Comparison of ENCODE assay signal across 12 cellular contexts in the genomic region with DNA sequence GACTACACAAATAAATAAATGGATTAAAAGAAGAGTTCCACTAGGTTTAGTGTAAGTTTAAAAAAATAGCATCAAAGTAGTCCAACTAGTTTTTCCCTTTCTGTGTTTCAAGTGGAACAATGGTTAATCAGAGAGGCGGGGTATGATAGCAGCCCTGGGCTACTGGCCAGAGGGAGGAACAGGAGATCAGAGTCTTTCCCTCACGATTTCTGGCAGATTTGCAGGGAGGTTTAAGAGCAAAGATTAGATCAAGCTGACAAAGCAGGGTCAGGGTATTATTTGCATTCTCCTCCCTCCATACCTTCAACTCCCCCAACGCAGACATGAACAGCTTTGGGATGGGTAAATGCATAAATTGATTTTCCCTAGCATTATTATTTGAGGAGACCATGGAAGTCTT.
A peak's percentile ranks its signal among the peaks of the same experiment; 100 is the strongest.
DNase-seq lines count a peak whose midpoint lies in the region; ATAC-seq, FAIRE-seq and TF ChIP-seq lines count a peak whose summit lies in the region.
"Had no signal": no experiment of that assay in that cellular context is flagged by ENCODE, and none has a peak within 500 bp of the region (broad histone marks: within the 10 kb centered on the region; RNA-seq: fewer than 3 reads in every experiment).

No MANE protein-coding gene starts in this region.

- H3K4me3 ChIP-seq in fibroblast of pulmonary artery (replicated peaks; ENCODE audit: low read depth, low read length) (no peak overlapping the region), pancreas (no peak overlapping the region)
- H3K4me3 ChIP-seq: HAP-1, lower lobe of right lung had no signal

- H3K36me3 Mint-ChIP-seq in activated T-helper 2 cell treated with anti-CD3 and anti-CD28 coated beads, Interferon-gamma antibody, Interleukin-2, Interleukin-4, amounts not matched to agents 10 μg/mL and 5 μg/mL and 100 μg/mL, durations not matched to agents 14 hours and 24 hours and 36 hours (ENCODE audit: low read depth), result no peaks in the 10 kb centered on the region

- no peak overlapping the region for H3K27ac ChIP-seq in pancreas
- H3K27ac ChIP-seq: lower lobe of right lung had no signal

- no peaks in the 10 kb centered on the region for H3K27me3 ChIP-seq in pancreas

- no peaks in the 10 kb centered on the region for H3K4me1 ChIP-seq in pancreas
- H3K4me1 ChIP-seq: HAP-1 had no signal

- no peak for TF ChIP-seq CTCF in fibroblast of pulmonary artery (IDR thresholded peaks at IDR 0.05; ENCODE audit: low read length, missing control alignments)
- TF ChIP-seq CTCF in pancreas (IDR thresholded peaks at IDR 0.05), result no peak
- no peak for TF ChIP-seq CTCF in omental fat pad (IDR thresholded peaks at IDR 0.05)

- H3K27ac Mint-ChIP-seq in activated T-helper 2 cell treated with anti-CD3 and anti-CD28 coated beads, Interferon-gamma antibody, Interleukin-2, Interleukin-4, amounts not matched to agents 10 μg/mL and 5 μg/mL and 100 μg/mL, durations not matched to agents 14 hours and 24 hours and 36 hours, result no peak overlapping the region

- peak; percentile 9 for FAIRE-seq in pancreas (lab: Jason Lieb, UNC)

- ATAC-seq in pancreas, result peak; percentile 60 to 77 (median 68)
- ATAC-seq in omental fat pad (ENCODE audit: low FRiP score), result no peak

- H3K27me3 Mint-ChIP-seq in activated T-helper 2 cell treated with anti-CD3 and anti-CD28 coated beads, Interferon-gamma antibody, Interleukin-2, Interleukin-4, amounts not matched to agents 10 μg/mL and 5 μg/mL and 100 μg/mL, durations not matched to agents 14 hours and 24 hours and 36 hours (ENCODE audit: low read depth), result no peaks in the 10 kb centered on the region

- H3K4me3 Mint-ChIP-seq in activated T-helper 2 cell treated with anti-CD3 and anti-CD28 coated beads, Interferon-gamma antibody, Interleukin-2, Interleukin-4, amounts not matched to agents 10 μg/mL and 5 μg/mL and 100 μg/mL, durations not matched to agents 14 hours and 24 hours and 36 hours (ENCODE audit: low read depth), result no peak overlapping the region

- peak; percentile 24 for DNase-seq in COLO829 (ENCODE audit: low spot score)
- peak; percentile 33 for DNase-seq in M059J (ENCODE audit: low read depth)
- DNase-seq in fibroblast of pulmonary artery (ENCODE audit: low read depth), result peak; percentile 47
- peak in 1 of 6 donors; percentile 20 for DNase-seq in pancreas
- DNase-seq in omental fat pad (ENCODE audit: low spot score), result no peak
- DNase-seq in putamen (ENCODE audit: low spot score), result no peak
- DNase-seq in stimulated activated naive CD4-positive, alpha-beta T cell (lab: John Stamatoyannopoulos, UW), result no peak
- DNase-seq in activated T-helper 2 cell treated with anti-CD3 and anti-CD28 coated beads, Interferon-gamma antibody, Interleukin-2, Interleukin-4, amounts not matched to agents 10 μg/mL and 5 μg/mL and 100 μg/mL, durations not matched to agents 14 hours and 24 hours and 36 hours (ENCODE audit: low spot score), result no peak
- DNase-seq: activated gamma-delta T cell treated with Interleukin-2 at 50 U/mL for 16 hours, lower lobe of right lung, NCI-H1048 had no signal

- H3K9me3 Mint-ChIP-seq in activated T-helper 2 cell treated with anti-CD3 and anti-CD28 coated beads, Interferon-gamma antibody, Interleukin-2, Interleukin-4, amounts not matched to agents 10 μg/mL and 5 μg/mL and 100 μg/mL, durations not matched to agents 14 hours and 24 hours and 36 hours, result no peaks in the 10 kb centered on the region

- intact Hi-C loops in pancreas (cut with DNase I), result no loop called here
- intact Hi-C loops in activated T-helper 2 cell treated with anti-CD3 and anti-CD28 coated beads, Interferon-gamma antibody, Interleukin-2, Interleukin-4, amounts not matched to agents 10 μg/mL and 5 μg/mL and 100 μg/mL, durations not matched to agents 14 hours and 24 hours and 36 hours (cut with micrococcal nuclease), result no loop called here

- no peaks in the 10 kb centered on the region for H3K4me1 Mint-ChIP-seq in activated T-helper 2 cell treated with anti-CD3 and anti-CD28 coated beads, Interferon-gamma antibody, Interleukin-2, Interleukin-4, amounts not matched to agents 10 μg/mL and 5 μg/mL and 100 μg/mL, durations not matched to agents 14 hours and 24 hours and 36 hours (ENCODE audit: low read depth)

- H3K36me3 ChIP-seq in pancreas, result no peaks in the 10 kb centered on the region
- H3K36me3 ChIP-seq: HAP-1, lower lobe of right lung had no signal

- no peaks in the 10 kb centered on the region for H3K9me3 ChIP-seq in pancreas
- H3K9me3 ChIP-seq: HAP-1, lower lobe of right lung had no signal

- 10 to 30% methylated on average over 3 of the region's 3 CpGs for WGBS in pancreas, 2 donors

Comparison
In these comparisons a context has a peak if more than half of its experiments do, and no peak if none do; other contexts are left out.
1. DNase-seq: peak in COLO829 (single experiment), M059J (single experiment) and fibroblast of pulmonary artery (single experiment); none in omental fat pad (single experiment), putamen (single experiment), stimulated activated naive CD4-positive, alpha-beta T cell (0 of 6) and activated T-helper 2 cell treated with anti-CD3 and anti-CD28 coated beads, Interferon-gamma antibody, Interleukin-2, Interleukin-4, amounts not matched to agents 10 μg/mL and 5 μg/mL and 100 μg/mL, durations not matched to agents 14 hours and 24 hours and 36 hours (single experiment).